Comparison of ENCODE assay signal across 19 cellular contexts in genomic region chr5:31161772-31162171, GRCh38. TPM values are rescaled to one million over a fixed set of nuclear protein-coding genes. Genes with fewer than 3 reads are reported as not detected.
A peak's percentile ranks its signal among the peaks of the same experiment; 100 is the strongest.
DNase-seq lines count a peak whose midpoint lies in the region; ATAC-seq and TF ChIP-seq lines count a peak whose summit lies in the region.
"Had no signal": no experiment of that assay in that cellular context is flagged by ENCODE, and none has a peak within 500 bp of the region (broad histone marks: within the 10 kb centered on the region; RNA-seq: fewer than 3 reads in every experiment).

No MANE protein-coding gene starts in this region.

- 15 to 16% methylated on average over 2 of the region's 2 CpGs for WGBS in tibial nerve, 2 donors

- H3K4me3 ChIP-seq in mucosa of descending colon (no peak overlapping the region), tibial nerve (no peak overlapping the region)
- H3K4me3 ChIP-seq: prostate gland had no signal

- ATAC-seq in mucosa of descending colon (peak; percentile 98), GM18909 (IDR thresholded peaks at IDR 0.05; ENCODE audit: poor library complexity, unreplicated experiment) (no peak)
- ATAC-seq: activated naive CD8-positive, alpha-beta T cell treated with anti-CD3 and anti-CD28 coated beads, Interleukin-2, amount 50 U/mL, for 24 hours had no signal

- intact Hi-C loops in mucosa of descending colon (cut with DNase I, micrococcal nuclease): no loop called here

- DNase-seq in SK-MEL-5 (ENCODE audit: low read depth, low spot score) (peak; percentile 35), epidermal melanocyte (ENCODE audit: insufficient read length, low spot score) (peak; percentile 19), mucosa of descending colon (peak in 1 of 3 donors; percentile 31), tibial nerve (ENCODE audit: low spot score in 2 of 2) (no peak)
- no peak for DNase-seq in activated CD4-positive, CD25-positive, alpha-beta regulatory T cell (lab: John Stamatoyannopoulos, UW)
- no peak for DNase-seq in activated naive CD4-positive, alpha-beta T cell treated with Interleukin-2 at 50 U/mL for 16 hours
- DNase-seq: activated CD4-positive, alpha-beta T cell treated with anti-CD3 and anti-CD28 coated beads for 4 hours; activated naive CD8-positive, alpha-beta T cell treated with anti-CD3 and anti-CD28 coated beads, Interleukin-2, amount 50 U/mL, for 24 hours; cortex of kidney; hypothalamus; MM.1S; NCI-H2081 treated with DMSO at 0.1 percent for 48 hours; NCI-H82; RPMI8226 had no signal

- no peaks in the 10 kb centered on the region for H3K27me3 ChIP-seq in tibial nerve

- in situ Hi-C loops in SK-MEL-5 (cut with HindIII; ENCODE audit: low pct_unique_long_range_greater_than_20kb, low sequenced_read_pairs): no loop called here

- H3K27ac ChIP-seq in tibial nerve: no peak overlapping the region
- H3K27ac ChIP-seq: C4-2B, prostate gland had no signal

- H3K9me3 ChIP-seq in mucosa of descending colon: no peaks in the 10 kb centered on the region
- H3K9me3 ChIP-seq in tibial nerve: no peaks in the 10 kb centered on the region
- H3K9me3 ChIP-seq: prostate gland had no signal

- no peak for TF ChIP-seq POLR2A in tibial nerve (IDR thresholded peaks at IDR 0.05)

- H3K36me3 ChIP-seq in mucosa of descending colon (ENCODE audit: low read depth) (no peaks in the 10 kb centered on the region), tibial nerve (no peaks in the 10 kb centered on the region)
- H3K36me3 ChIP-seq: prostate gland had no signal

- H3K4me1 ChIP-seq in mucosa of descending colon (ENCODE audit: low read depth): no peaks in the 10 kb centered on the region
- no peaks in the 10 kb centered on the region for H3K4me1 ChIP-seq in tibial nerve
- H3K4me1 ChIP-seq: prostate gland had no signal

- TF ChIP-seq CTCF in mucosa of descending colon (IDR thresholded peaks at IDR 0.05): no peak
- TF ChIP-seq CTCF in tibial nerve (IDR thresholded peaks at IDR 0.05): no peak

- no peak for TF ChIP-seq EP300 in tibial nerve (IDR thresholded peaks at IDR 0.05)

RNA-seq across cellular contexts. Expression of gene CDH6, which starts 31.7 kb away (rescaled TPM):
- total RNA-seq in SK-MEL-5 (2014; rRNA removed; shearing (Covaris generic)): not detected in 2 replicates
- not detected in 2 replicates for polyA plus RNA-seq in SK-MEL-5 (2015; cell fraction: cytosol; rRNA removed)
- polyA plus RNA-seq in SK-MEL-5 (2015; cell fraction: nucleus; rRNA removed): not detected in 2 replicates
- 1 to 10 TPM in 2 of 3 donors, under 1 TPM in 1; 0.81 to 3.2 (median 1.2) TPM for total RNA-seq in mucosa of descending colon
- 10 to 100 TPM; 10.8 to 23.9 (median 17.5) TPM for total RNA-seq in tibial nerve
- total RNA-seq: HT-29; T-helper 1 cell treated with Interleukin-12 subunit alpha and Interleukin-12 subunit beta and Interleukin-4 antibody, amounts not matched to agents 30 ng/mL and 1 ng/mL, for 36 hours had no signal

Comparison
In these comparisons a context has a peak if more than half of its experiments do, and no peak if none do; other contexts are left out.
1. DNase-seq: peak in SK-MEL-5 (single experiment) and epidermal melanocyte (single experiment); none in activated CD4-positive, CD25-positive, alpha-beta regulatory T cell (0 of 4), tibial nerve (0 of 2) and activated naive CD4-positive, alpha-beta T cell treated with Interleukin-2 at 50 U/mL for 16 hours (single experiment).